ENCODE assay signal across 9 cellular contexts in the genomic region with DNA sequence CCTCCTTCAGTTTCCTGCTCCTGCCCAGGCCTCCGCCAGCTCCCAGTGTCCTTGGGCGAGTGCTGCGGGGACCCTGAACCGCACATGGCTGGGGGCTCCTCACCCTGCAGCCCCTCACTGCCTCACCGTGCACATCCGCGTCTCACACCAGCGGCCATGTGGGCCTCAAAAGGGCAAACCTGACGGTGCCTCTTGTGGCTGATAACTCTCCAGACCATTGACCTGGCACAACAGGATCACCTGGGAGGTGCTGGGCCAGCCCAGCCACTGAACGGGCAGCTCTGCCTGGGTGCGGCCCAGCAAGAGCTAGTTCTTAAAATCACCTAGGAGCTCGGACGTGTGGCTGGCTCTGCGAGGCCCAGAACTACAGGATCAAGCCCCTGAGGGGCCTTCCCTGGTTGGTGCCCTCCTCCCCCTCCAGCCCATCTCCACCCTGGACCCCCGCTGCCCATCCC. TPM values are rescaled to one million over a fixed set of nuclear protein-coding genes. Genes with fewer than 3 reads are reported as not detected.
DNase-seq lines count a peak whose midpoint lies in the region; ATAC-seq, FAIRE-seq and TF ChIP-seq lines count a peak whose summit lies in the region.
"Had no signal": no experiment of that assay in that cellular context is flagged by ENCODE, and none has a peak within 500 bp of the region (broad histone marks: within the 10 kb centered on the region; RNA-seq: fewer than 3 reads in every experiment).

No MANE protein-coding gene starts in this region.

- H3K27ac ChIP-seq in Panc1 (ENCODE audit: low read length): peak overlapping the region; percentile 78
- H3K27ac ChIP-seq in ectodermal cell (ENCODE audit: insufficient read depth, low read depth, low read length, poor library complexity, severe bottlenecking): peak overlapping the region; percentile 27
- H3K27ac ChIP-seq in osteoblast (ENCODE audit: low read depth, low read length): peak overlapping the region; percentile 81

- peak overlapping the region; percentile 64 for H3K4me3 Mint-ChIP-seq in Caco-2 (ENCODE audit: unreplicated experiment)

- H3K9me3 ChIP-seq in Caco-2 (no peaks in the 10 kb centered on the region), Panc1 (ENCODE audit: control insufficient read depth, insufficient read depth, low read depth, low read length) (no peaks in the 10 kb centered on the region), ectodermal cell (ENCODE audit: control insufficient read depth, low read length) (no peaks in the 10 kb centered on the region), osteoblast (ENCODE audit: low read depth, low read length) (no peaks in the 10 kb centered on the region)
- H3K9me3 ChIP-seq: uterus had no signal

- H3K9me3 Mint-ChIP-seq in Caco-2 (ENCODE audit: unreplicated experiment): no peaks in the 10 kb centered on the region

- WGBS in ectodermal cell, 2 experiments: 86 to 87% methylated on average over 15 of the region's 15 CpGs

- BruUV-seq in Caco-2 (replicated peaks; lab: Mats Ljungman, UMichigan) (no TSS peak), Panc1 (replicated peaks; lab: Mats Ljungman, UMichigan) (no TSS peak)

- peaks cover 52% of the 10 kb centered on the region for H3K4me1 Mint-ChIP-seq in Caco-2 (ENCODE audit: low read depth, unreplicated experiment)

- H3K4me3 ChIP-seq in Caco-2 (ENCODE audit: low read depth, low read length): no peak overlapping the region
- no peak overlapping the region for H3K4me3 ChIP-seq in Panc1 (ENCODE audit: low read depth in 2 of 2, low read length in 2 of 2)
- no peak overlapping the region for H3K4me3 ChIP-seq in ectodermal cell (ENCODE audit: insufficient read depth, low read depth, low read length)
- peak overlapping the region; percentile 65 for H3K4me3 ChIP-seq in osteoblast (ENCODE audit: insufficient read depth, low read length)
- no peak overlapping the region for H3K4me3 ChIP-seq in H7 (ENCODE audit: insufficient read depth, low read depth, low read length)
- H3K4me3 ChIP-seq: uterus had no signal

- H3K4me1 ChIP-seq in Caco-2 (peaks cover 53% of the 10 kb centered on the region), Panc1 (ENCODE audit: control insufficient read depth, insufficient read depth, low read length) (peaks cover 41% of the 10 kb centered on the region), ectodermal cell (ENCODE audit: control insufficient read depth, insufficient read depth, low read length) (peaks cover 5% of the 10 kb centered on the region), osteoblast (ENCODE audit: insufficient read depth, low read length) (peaks cover 20% of the 10 kb centered on the region)
- H3K4me1 ChIP-seq: uterus had no signal

- DNase-seq in Caco-2 (no peak), Panc1 (ENCODE audit: low read depth, low spot score) (no peak), osteoblast (ENCODE audit: insufficient read length, low spot score, missing footprints) (no peak), H7 (no peak), GM12891 (ENCODE audit: insufficient read length, low spot score) (no peak), medulla oblongata (ENCODE audit: extremely low spot score) (no peak)
- DNase-seq: uterus had no signal

- in situ Hi-C loops in Panc1 (cut with HindIII; ENCODE audit: low pct_unique_long_range_greater_than_20kb, low sequenced_read_pairs): no loop called here

- H3K4me2 ChIP-seq in osteoblast (ENCODE audit: insufficient read depth, low read length): peak overlapping the region; percentile 84

- H3K36me3 ChIP-seq in Caco-2 (ENCODE audit: control insufficient read depth, insufficient read depth, low read length): no peaks in the 10 kb centered on the region
- no peaks in the 10 kb centered on the region for H3K36me3 ChIP-seq in Panc1 (ENCODE audit: control insufficient read depth, insufficient read depth, low read length)
- no peaks in the 10 kb centered on the region for H3K36me3 ChIP-seq in ectodermal cell (ENCODE audit: control insufficient read depth, insufficient read depth, low read length)
- no peaks in the 10 kb centered on the region for H3K36me3 ChIP-seq in osteoblast (ENCODE audit: insufficient read depth, low read length)
- no peaks in the 10 kb centered on the region for H3K36me3 ChIP-seq in H7 (replicated peaks; ENCODE audit: control insufficient read depth, insufficient read depth, low read length)
- H3K36me3 ChIP-seq: uterus had no signal

- TF ChIP-seq CTCF in Caco-2 (IDR thresholded peaks at IDR 0.05; ENCODE audit: insufficient read depth in 1 of 2, low read depth in 1 of 2, low read length in 1 of 2, severe bottlenecking in 1 of 2, unreplicated experiment in 1 of 2): no peak
- TF ChIP-seq CTCF in Panc1 (IDR thresholded peaks at IDR 0.05): no peak
- no peak for TF ChIP-seq CTCF in osteoblast (IDR thresholded peaks at IDR 0.05; ENCODE audit: extremely low read depth, low read depth, low read length)

- H4K20me1 ChIP-seq in osteoblast (ENCODE audit: insufficient read depth, low read length): no peaks in the 10 kb centered on the region

- POLR2A ChIA-PET in Caco-2 (lab: Charles Lee) (interaction anchor here (0.6 to 2.0 kb wide), 2 partner anchors 16 to 303 kb away, joined by 3 to 6 read pairs; a partner anchor contains a TSS), Panc1 (lab: Charles Lee) (no interaction called here)

- intact Hi-C loops in Caco-2 (cut with micrococcal nuclease; ENCODE audit: unreplicated experiment): loop anchor here (1.0 to 10.0 kb wide), 3 partner anchors 15 to 65 kb away; a partner anchor contains a TSS
- intact Hi-C loops in Panc1 (cut with micrococcal nuclease; ENCODE audit: unreplicated experiment): no loop called here

- H3K27me3 Mint-ChIP-seq in Caco-2 (ENCODE audit: insufficient read depth, unreplicated experiment): no peaks in the 10 kb centered on the region

- H3K36me3 Mint-ChIP-seq in Caco-2 (ENCODE audit: insufficient read depth, unreplicated experiment): peaks cover 27% of the 10 kb centered on the region

- CTCF ChIA-PET in Caco-2 (lab: Charles Lee): interaction anchor here (0.6 to 4.5 kb wide), 4 partner anchors 9 to 348 kb away, joined by 3 to 60 read pairs (median 4); a partner anchor contains a TSS
- CTCF ChIA-PET in Panc1 (lab: Charles Lee): interaction anchor here (0.5 to 1.3 kb wide), 2 partner anchors 15 to 28 kb away, joined by 3 to 5 read pairs; no protein-coding TSS in a partner anchor

- peak; percentile 51 for ATAC-seq in Panc1
- ATAC-seq in HG03469 (IDR thresholded peaks at IDR 0.05; ENCODE audit: unreplicated experiment): no peak

- H3K27me3 ChIP-seq in Caco-2 (replicated peaks; ENCODE audit: control insufficient read depth, insufficient read depth, low read length) (no peaks in the 10 kb centered on the region), Panc1 (ENCODE audit: control insufficient read depth, insufficient read depth, low read length) (no peaks in the 10 kb centered on the region), ectodermal cell (ENCODE audit: control insufficient read depth, insufficient read depth, low read length, poor library complexity, severe bottlenecking) (no peaks in the 10 kb centered on the region), osteoblast (ENCODE audit: insufficient read depth, low read length) (no peaks in the 10 kb centered on the region), H7 (ENCODE audit: control insufficient read depth, insufficient read depth, low read length) (no peaks in the 10 kb centered on the region)
- H3K27me3 ChIP-seq: uterus had no signal

- no peak for TF ChIP-seq POLR2A in GM12891 (IDR thresholded peaks at IDR 0.05; ENCODE audit: low read depth, low read length)

- peak overlapping the region; percentile 97 for H2AFZ ChIP-seq in osteoblast (ENCODE audit: low read length)

- H3K79me2 ChIP-seq in osteoblast (ENCODE audit: insufficient read depth, low read length): no peaks in the 10 kb centered on the region

- peak overlapping the region; percentile 94 for H3K27ac Mint-ChIP-seq in Caco-2 (ENCODE audit: unreplicated experiment)

- FAIRE-seq in GM12891 (lab: Jason Lieb, UNC): no peak

TF ChIP-seq in GM12891, 5 proteins besides CTCF, POLR2A, EP300 and RAD21 (continues in another document):
- TF ChIP-seq TAF1 (IDR thresholded peaks at IDR 0.05; ENCODE audit: low read depth, low read length): no peak
- no peak for TF ChIP-seq POU2F2 (IDR thresholded peaks at IDR 0.05; ENCODE audit: low read depth, low read length)
- no peak for TF ChIP-seq POLR2AphosphoS5 (IDR thresholded peaks at IDR 0.05; ENCODE audit: low read depth, low read length)
- TF ChIP-seq SPI1 (IDR thresholded peaks at IDR 0.05; ENCODE audit: low read depth, low read length): no peak

RNA-seq across cellular contexts. Expression of a gene that starts 4.1 kb away (rescaled TPM):
- 70.8 and 96.9 TPM in 2 replicates for total RNA-seq in Caco-2 (2022)
- 2.3 TPM for total RNA-seq in Panc1 (2021; ENCODE audit: unreplicated experiment)
- polyA plus RNA-seq in Panc1 (2012; ENCODE audit: insufficient read length): 0.88 TPM
- not detected for polyA plus RNA-seq in ectodermal cell (2013, experiment 1 of 4)
- polyA plus RNA-seq in ectodermal cell (2013, experiment 2 of 4): not detected
- polyA plus RNA-seq in ectodermal cell (2013, experiment 3 of 4): not detected
- not detected for polyA plus RNA-seq in ectodermal cell (2013, experiment 4 of 4)
- 0.29 and 0.36 TPM in 2 replicates for total RNA-seq in osteoblast
- total RNA-seq in H7 (2014; rRNA removed; shearing (Covaris generic)): not detected in 2 replicates
- polyA plus RNA-seq in GM12891 (2012; ENCODE audit: low read depth, missing spikeins): not detected

RNA-seq across cellular contexts. Expression of a gene that starts 20.1 kb away (rescaled TPM):
- 46.4 and 47.5 TPM in 2 replicates for total RNA-seq in Caco-2 (2022)
- 29.5 TPM for total RNA-seq in Panc1 (2021; ENCODE audit: unreplicated experiment)
- polyA plus RNA-seq in Panc1 (2012; ENCODE audit: insufficient read length): 25.8 TPM
- polyA plus RNA-seq in ectodermal cell (2013, experiment 1 of 4): 90.7 TPM
- 94.4 TPM for polyA plus RNA-seq in ectodermal cell (2013, experiment 2 of 4)
- 68.6 TPM for polyA plus RNA-seq in ectodermal cell (2013, experiment 3 of 4)
- polyA plus RNA-seq in ectodermal cell (2013, experiment 4 of 4): 78.3 TPM
- total RNA-seq in osteoblast: 38.0 and 39.2 TPM in 2 replicates
- total RNA-seq in H7 (2014; rRNA removed; shearing (Covaris generic)): 49.0 and 52.5 TPM in 2 replicates
- polyA plus RNA-seq in GM12891 (2012; ENCODE audit: low read depth, missing spikeins): 27.7 TPM

RNA-seq across cellular contexts. Expression of a gene that starts 26.4 kb away (rescaled TPM):
- 16.6 and 17.2 TPM in 2 replicates for total RNA-seq in Caco-2 (2022)
- total RNA-seq in Panc1 (2021; ENCODE audit: unreplicated experiment): 10.7 TPM
- polyA plus RNA-seq in Panc1 (2012; ENCODE audit: insufficient read length): 15.2 TPM
- polyA plus RNA-seq in ectodermal cell (2013, experiment 1 of 4): 15.5 TPM
- 15.5 TPM for polyA plus RNA-seq in ectodermal cell (2013, experiment 2 of 4)
- polyA plus RNA-seq in ectodermal cell (2013, experiment 3 of 4): 15.9 TPM
- 18.1 TPM for polyA plus RNA-seq in ectodermal cell (2013, experiment 4 of 4)
- total RNA-seq in osteoblast: 10.0 and 10.9 TPM in 2 replicates
- 35.5 and 39.7 TPM in 2 replicates for total RNA-seq in H7 (2014; rRNA removed; shearing (Covaris generic))
- polyA plus RNA-seq in GM12891 (2012; ENCODE audit: low read depth, missing spikeins): 10.5 TPM

RNA-seq across cellular contexts. Expression of a gene that starts 49.0 kb away (rescaled TPM):
- total RNA-seq in Caco-2 (2022): 245 and 254 TPM in 2 replicates
- 212 TPM for total RNA-seq in Panc1 (2021; ENCODE audit: unreplicated experiment)
- polyA plus RNA-seq in Panc1 (2012; ENCODE audit: insufficient read length): 386 TPM
- 315 TPM for polyA plus RNA-seq in ectodermal cell (2013, experiment 1 of 4)
- 315 TPM for polyA plus RNA-seq in ectodermal cell (2013, experiment 2 of 4)
- polyA plus RNA-seq in ectodermal cell (2013, experiment 3 of 4): 228 TPM
- 273 TPM for polyA plus RNA-seq in ectodermal cell (2013, experiment 4 of 4)
- 94.1 and 95.2 TPM in 2 replicates for total RNA-seq in osteoblast
- 82.2 and 83.2 TPM in 2 replicates for total RNA-seq in H7 (2014; rRNA removed; shearing (Covaris generic))
- 84.5 TPM for polyA plus RNA-seq in GM12891 (2012; ENCODE audit: low read depth, missing spikeins)

Comparison
In these comparisons a context has a peak if more than half of its experiments do, and no peak if none do; other contexts are left out.
1. H3K27ac ChIP-seq: peak in every context shown above with its lines; median percentile 81 in osteoblast; 78 in Panc1; 27 in ectodermal cell.
2. RNA of a gene that starts 4.1 kb away (total RNA-seq): 70.8 to 96.9 TPM in Caco-2; 2.3 TPM in Panc1 (single experiment), 0.29 to 0.36 TPM in osteoblast and not detected in H7; every median in the first group is over 10 times any median in the second.